22 cellular contexts compared by ENCODE assay signal in the genomic region with DNA sequence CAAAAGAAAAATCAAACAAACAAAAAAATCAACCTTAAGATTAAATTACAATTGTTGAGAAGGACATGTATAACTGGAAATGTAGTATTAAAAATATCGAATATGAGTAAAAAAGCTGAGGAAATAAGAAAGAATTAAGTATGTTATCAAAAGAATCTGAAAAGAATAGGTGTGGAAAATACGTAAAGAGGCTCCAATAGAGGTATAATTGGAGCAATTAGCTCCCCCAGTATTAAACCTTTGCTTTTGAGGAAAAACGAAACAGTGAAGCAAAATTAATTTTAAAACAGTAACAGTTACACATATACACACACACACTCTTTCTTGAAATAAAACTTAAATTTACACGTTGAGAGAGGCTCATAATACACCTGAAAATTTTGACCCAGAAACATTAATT.
DNase-seq lines count a peak whose midpoint lies in the region; ATAC-seq and TF ChIP-seq lines count a peak whose summit lies in the region.
"Had no signal": no experiment of that assay in that cellular context is flagged by ENCODE, and none has a peak within 500 bp of the region (broad histone marks: within the 10 kb centered on the region; RNA-seq: fewer than 3 reads in every experiment).

No MANE protein-coding gene starts in this region.

- H3K4me1 ChIP-seq in HEK293 (ENCODE audit: control insufficient read depth, insufficient read depth, low read length): no peaks in the 10 kb centered on the region
- H3K4me1 ChIP-seq in endodermal cell (ENCODE audit: control insufficient read depth, insufficient read depth, low read length): peaks cover 3% of the 10 kb centered on the region
- H3K4me1 ChIP-seq: A549; BLaER1 treated with 17β-estradiol and CSF1 and Interleukin-3, amounts not matched to agents 10 nM and 100 nM; Caco-2 had no signal

- H3K36me3 ChIP-seq in HEK293 (ENCODE audit: control insufficient read depth in 2 of 2, insufficient read depth in 1 of 2, low read length in 2 of 2): no peaks in the 10 kb centered on the region
- H3K36me3 ChIP-seq in endodermal cell (ENCODE audit: control insufficient read depth, insufficient read depth, low read length): no peaks in the 10 kb centered on the region
- H3K36me3 ChIP-seq: BLaER1 treated with 17β-estradiol and CSF1 and Interleukin-3, amounts not matched to agents 10 nM and 100 nM had no signal

- H3K27me3 Mint-ChIP-seq in endodermal cell (ENCODE audit: insufficient read depth): no peaks in the 10 kb centered on the region
- H3K27me3 Mint-ChIP-seq: B cell; CD4-positive, alpha-beta T cell had no signal

- POLR2A ChIA-PET in HEK293 (lab: Yijun Ruan, JAX): no interaction called here

- H3K4me3 Mint-ChIP-seq in endodermal cell: no peak overlapping the region
- H3K4me3 Mint-ChIP-seq: B cell; CD4-positive, alpha-beta T cell; CD8-positive, alpha-beta T cell had no signal

- H3K9me3 ChIP-seq in HEK293 (ENCODE audit: control insufficient read depth, insufficient read depth, low read depth, low read length) (no peaks in the 10 kb centered on the region), endodermal cell (ENCODE audit: control insufficient read depth, low read length) (peaks cover 28% of the 10 kb centered on the region)
- H3K9me3 ChIP-seq: A549 had no signal

- no peak overlapping the region for H3K27ac ChIP-seq in HEK293 (ENCODE audit: extremely low read depth, low read depth, low read length)
- H3K27ac ChIP-seq in endodermal cell (ENCODE audit: low read depth, low read length): no peak overlapping the region
- H3K27ac ChIP-seq: 22Rv1; A549; BLaER1 treated with 17β-estradiol and CSF1 and Interleukin-3, amounts not matched to agents 10 nM and 100 nM; C4-2B had no signal

- TF ChIP-seq CTCF in HEK293 (tag by site-specific recombination; IDR thresholded peaks at IDR 0.05): no peak
- no peak for TF ChIP-seq CTCF in endodermal cell (conservative IDR thresholded peaks at IDR 0.05)

- H3K9me3 Mint-ChIP-seq in endodermal cell: peaks cover 27% of the 10 kb centered on the region

- no peak overlapping the region for H3K9ac ChIP-seq in endodermal cell (ENCODE audit: extremely low read depth, low read length, poor library complexity, severe bottlenecking)
- H3K9ac ChIP-seq: BLaER1 treated with 17β-estradiol and CSF1 and Interleukin-3, amounts not matched to agents 10 nM and 100 nM had no signal

- H3K36me3 Mint-ChIP-seq in endodermal cell (ENCODE audit: low read depth): no peaks in the 10 kb centered on the region
- H3K36me3 Mint-ChIP-seq: CD8-positive, alpha-beta T cell had no signal

- H3K4me1 Mint-ChIP-seq in endodermal cell: peaks cover 14% of the 10 kb centered on the region
- H3K4me1 Mint-ChIP-seq: B cell had no signal

- DNase-seq in DMS53 (lab: John Stamatoyannopoulos, UW) (peak; percentile 30), DMS53 treated with DMSO at 0.1 percent for 48 hours (lab: John Stamatoyannopoulos, UW; ENCODE audit: unreplicated experiment) (no peak), NCI-H748 (lab: John Stamatoyannopoulos, UW; ENCODE audit: unreplicated experiment) (peak; percentile 41), NCI-H748 treated with DMSO at 0.1 percent for 48 hours (lab: John Stamatoyannopoulos, UW) (no peak), endodermal cell (no peak), iPS-NIHi7 (ENCODE audit: extremely low spot score) (no peak)
- DNase-seq: AML-193; Caco-2; Calu3; CD4-positive, alpha-beta T cell; CD8-positive, alpha-beta T cell; DMS79 treated with DMSO at 0.1 percent for 48 hours; EL; GDM1 had no signal

- no peak for ATAC-seq in HG02763 (IDR thresholded peaks at IDR 0.05; ENCODE audit: unreplicated experiment)
- ATAC-seq: A549; CD8-positive, alpha-beta T cell; GM12878 had no signal

- H3K27ac Mint-ChIP-seq in endodermal cell: no peak overlapping the region
- H3K27ac Mint-ChIP-seq: B cell; CD4-positive, alpha-beta T cell; CD8-positive, alpha-beta T cell had no signal

- whole genome bisulfite sequencing in endodermal cell (ENCODE audit: insufficient coverage in 1 of 2, insufficient read length in 1 of 2), 2 experiments: 80 to 92% methylated on average over 3 to 4 of the region's 4 CpGs

- CTCF ChIA-PET in HEK293 (lab: Yijun Ruan, JAX): no interaction called here

- no peak overlapping the region for H3K4me3 ChIP-seq in HEK293 (ENCODE audit: low read depth, low read length)
- H3K4me3 ChIP-seq in endodermal cell (ENCODE audit: low read length): peak overlapping the region; percentile 15
- H3K4me3 ChIP-seq: A549; BLaER1 treated with 17β-estradiol and CSF1 and Interleukin-3, amounts not matched to agents 10 nM and 100 nM; GM12878 had no signal

- H3K27me3 ChIP-seq in endodermal cell (ENCODE audit: control insufficient read depth, insufficient read depth, low read length, poor library complexity, severe bottlenecking): no peaks in the 10 kb centered on the region
- H3K27me3 ChIP-seq: BLaER1 treated with 17β-estradiol and CSF1 and Interleukin-3, amounts not matched to agents 10 nM and 100 nM had no signal

TF ChIP-seq in HEK293, 187 proteins besides CTCF, POLR2A, EP300 and RAD21:
- TF ChIP-seq ZEB2 (tag by site-specific recombination; IDR thresholded peaks at IDR 0.05): no peak
- TF ChIP-seq SETDB1 (IDR thresholded peaks at IDR 0.05; ENCODE audit: insufficient read length, low read length): peak; percentile 87
- peak; percentile 93 for TF ChIP-seq ZNF133 (tag by site-specific recombination; IDR thresholded peaks at IDR 0.05)
TF ChIP-seq in HEK293: peak in this region for 2.

Comparison
In these comparisons a context has a peak if more than half of its experiments do, and no peak if none do; other contexts are left out.
1. DNase-seq: peak in DMS53 (single experiment) and NCI-H748 (single experiment); none in DMS53 treated with DMSO at 0.1 percent for 48 hours (single experiment), NCI-H748 treated with DMSO at 0.1 percent for 48 hours (single experiment), endodermal cell (single experiment) and iPS-NIHi7 (single experiment).